Comparison of ENCODE assay signal across 11 cellular contexts in the genomic region with DNA sequence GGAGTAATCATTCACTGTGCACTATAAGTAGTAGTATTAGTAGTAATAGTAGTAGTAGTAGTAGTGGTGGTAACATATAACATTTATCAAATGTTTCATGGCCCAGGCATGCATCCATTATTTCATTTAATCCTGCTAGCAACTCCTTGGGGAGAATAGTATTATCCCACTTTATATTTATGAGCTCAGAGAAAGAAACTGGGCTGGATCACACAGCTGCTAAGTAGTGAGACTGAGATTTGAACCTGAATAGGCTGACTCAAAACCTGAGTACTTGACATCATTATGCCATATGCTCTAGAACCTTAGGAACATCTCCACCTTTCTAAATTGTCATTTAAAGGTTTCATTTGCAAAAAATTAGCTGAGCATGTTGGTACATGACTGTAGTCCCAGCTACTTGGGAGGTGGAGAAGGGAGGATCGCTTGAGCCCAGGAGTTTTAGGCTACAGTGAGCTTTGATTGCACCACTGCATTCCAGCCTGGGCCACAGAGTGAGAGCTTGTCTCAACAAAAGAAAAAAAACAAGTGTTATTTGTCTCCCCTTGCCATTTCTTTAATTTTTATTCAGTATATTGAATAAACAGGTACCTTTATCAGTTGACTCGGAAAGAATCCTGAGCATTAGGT. TPM values are rescaled to one million over a fixed set of nuclear protein-coding genes. Genes with fewer than 3 reads are reported as not detected.
DNase-seq lines count a peak whose midpoint lies in the region; ATAC-seq and TF ChIP-seq lines count a peak whose summit lies in the region.
"Had no signal": no experiment of that assay in that cellular context is flagged by ENCODE, and none has a peak within 500 bp of the region (broad histone marks: within the 10 kb centered on the region; RNA-seq: fewer than 3 reads in every experiment).

No MANE protein-coding gene starts in this region.

- H2BK5ac ChIP-seq in IMR-90 (ENCODE audit: low read depth, low read length, poor library complexity, severe bottlenecking), result peak overlapping the region; percentile 98

- H3K27me3 Mint-ChIP-seq in chondrocyte (ENCODE audit: low read depth) (no peaks in the 10 kb centered on the region), Calu3 (ENCODE audit: unreplicated experiment) (peaks cover 15% of the 10 kb centered on the region)

- H3K79me2 ChIP-seq in smooth muscle cell (ENCODE audit: low read depth), result no peaks in the 10 kb centered on the region

- H3K36me3 ChIP-seq in IMR-90 (ENCODE audit: control insufficient read depth, insufficient read depth, low read length) (no peaks in the 10 kb centered on the region), smooth muscle cell (ENCODE audit: low read depth) (peaks cover 2% of the 10 kb centered on the region)

- POLR2A ChIA-PET in IMR-90 (lab: Charles Lee; ENCODE audit: unreplicated experiment), result interaction anchor here (0.8 to 2.7 kb wide), 3 partner anchors 11 to 31 kb away, joined by 3 to 14 read pairs (median 5); a partner anchor contains a TSS

- peak overlapping the region; percentile 97; the same call in 1 of the 2 replicates for H3K23ac ChIP-seq in IMR-90 (ENCODE audit: low read depth, low read length)

- WGBS in IMR-90 (ENCODE audit: extremely low coverage in 2 of 2, insufficient read length in 1 of 2), 2 experiments, result no CpG with 5 or more reads among the region's 2 CpGs
- WGBS in smooth muscle cell (ENCODE audit: low lambda C conversion rate), result 7% methylated on average over 2 of the region's 2 CpGs

- peak overlapping the region; percentile 91 for H3K14ac ChIP-seq in IMR-90 (replicated peaks; ENCODE audit: low read depth, low read length)

- H2BK120ac ChIP-seq in IMR-90 (ENCODE audit: low read depth, low read length), result peak overlapping the region; percentile 99

- H3K4me2 ChIP-seq in IMR-90 (ENCODE audit: low read depth, low read length) (peak overlapping the region; percentile 73; the same call in 1 of the 2 replicates), smooth muscle cell (peak overlapping the region; percentile 56)

- H3K9me3 Mint-ChIP-seq in chondrocyte (ENCODE audit: low read depth) (peaks cover 7% of the 10 kb centered on the region), Calu3 (ENCODE audit: low read depth, unreplicated experiment) (peaks cover 5% of the 10 kb centered on the region)

- no peak overlapping the region for H3K4me3 ChIP-seq in IMR-90 (ENCODE audit: insufficient read depth, low read depth, low read length)
- no peak overlapping the region for H3K4me3 ChIP-seq in smooth muscle cell

- peak overlapping the region; percentile 26; the same call in 1 of the 2 replicates for H3K9ac ChIP-seq in IMR-90 (ENCODE audit: low read depth, low read length)
- peak overlapping the region; percentile 41 for H3K9ac ChIP-seq in smooth muscle cell (ENCODE audit: low read depth)

- dilution Hi-C loops in IMR-90 (cut with HindIII; ENCODE audit: low sequenced_read_pairs, unreplicated experiment), result no loop called here

- H3K4me1 ChIP-seq in IMR-90 (ENCODE audit: control insufficient read depth, insufficient read depth, low read length) (peaks cover 32% of the 10 kb centered on the region), smooth muscle cell (ENCODE audit: low read depth) (peaks cover 37% of the 10 kb centered on the region)

- peak overlapping the region; percentile 90; the same call in 1 of the 2 replicates for H2AK5ac ChIP-seq in IMR-90 (ENCODE audit: low read depth, low read length)

- no peak overlapping the region for H2AK9ac ChIP-seq in IMR-90 (replicated peaks; ENCODE audit: low read depth, low read length, poor library complexity)

- peak overlapping the region; percentile 87 for H4K91ac ChIP-seq in IMR-90 (ENCODE audit: insufficient read depth, low read depth, low read length)

- H3K4me3 Mint-ChIP-seq in chondrocyte (ENCODE audit: unreplicated experiment) (no peak overlapping the region), Calu3 (ENCODE audit: low read depth, unreplicated experiment) (no peak overlapping the region)
- H3K4me3 Mint-ChIP-seq: activated CD8-positive, alpha-beta T cell treated with anti-CD3 and anti-CD28 coated beads, Interleukin-2, amount 10 ng/mL, durations not matched to agents 7 days and 5 days; CD4-positive, alpha-beta memory T cell; stimulated activated naive CD8-positive, alpha-beta T cell treated with anti-CD3 and anti-CD28 coated beads, Interleukin-15, amount 100 ng/mL, for 72 hours had no signal

- peaks cover 4% of the 10 kb centered on the region; the same call in 1 of the 2 replicates for H3K9me3 ChIP-seq in IMR-90 (ENCODE audit: control insufficient read depth, insufficient read depth, low read length)
- peaks cover 13% of the 10 kb centered on the region for H3K9me3 ChIP-seq in smooth muscle cell (replicated peaks; ENCODE audit: low read depth)

- BruUV-seq in IMR-90 (replicated peaks; lab: Mats Ljungman, UMichigan) (no TSS peak), Calu3 (replicated peaks; lab: Mats Ljungman, UMichigan) (no TSS peak)

- DNase-seq in IMR-90 (peak; percentile 77), chondrocyte (ENCODE audit: low spot score) (no peak), islet precursor cell (peak; percentile 75), smooth muscle cell (lab: John Stamatoyannopoulos, UW; ENCODE audit: unreplicated experiment) (no peak), posterior cingulate gyrus (no peak), epidermal melanocyte (ENCODE audit: insufficient read length, low spot score) (no peak), NCI-H524 treated with DMSO at 0.1 percent for 48 hours (lab: John Stamatoyannopoulos, UW) (no peak), Calu3 (no peak)
- DNase-seq: activated CD8-positive, alpha-beta T cell treated with anti-CD3 and anti-CD28 coated beads, Interleukin-2, amount 10 ng/mL, durations not matched to agents 7 days and 5 days; CD4-positive, alpha-beta memory T cell; stimulated activated naive CD8-positive, alpha-beta T cell treated with anti-CD3 and anti-CD28 coated beads, Interleukin-15, amount 100 ng/mL, for 72 hours had no signal

- peak overlapping the region; percentile 97 for H2BK20ac ChIP-seq in IMR-90 (ENCODE audit: low read depth, low read length)

- H2BK15ac ChIP-seq in IMR-90 (ENCODE audit: low read depth, low read length), result peak overlapping the region; percentile 86; the same call in 2 of the 3 replicates

- peaks cover 19% of the 10 kb centered on the region for H3K9me1 ChIP-seq in IMR-90 (ENCODE audit: insufficient read depth, low read length)

- TF ChIP-seq CTCF in IMR-90 (conservative IDR thresholded peaks at IDR 0.05; ENCODE audit: low read depth, low read length) (no peak), chondrocyte (IDR thresholded peaks at IDR 0.05) (no peak), smooth muscle cell (IDR thresholded peaks at IDR 0.05; ENCODE audit: borderline replicate concordance, insufficient read depth, poor library complexity, severe bottlenecking) (no peak), Calu3 (IDR thresholded peaks at IDR 0.05; ENCODE audit: unreplicated experiment) (no peak)

- peaks cover 62% of the 10 kb centered on the region for H3K4me1 Mint-ChIP-seq in chondrocyte (ENCODE audit: low read depth)
- peaks cover 32% of the 10 kb centered on the region for H3K4me1 Mint-ChIP-seq in Calu3 (ENCODE audit: low read depth, unreplicated experiment)
- H3K4me1 Mint-ChIP-seq: stimulated activated naive CD8-positive, alpha-beta T cell treated with anti-CD3 and anti-CD28 coated beads, Interleukin-15, amount 100 ng/mL, for 72 hours had no signal

- no peak for TF ChIP-seq POLR2A in IMR-90 (IDR thresholded peaks at IDR 0.05; ENCODE audit: low read depth, low read length)

- intact Hi-C loops in IMR-90 (cut with micrococcal nuclease), result loop anchor here (2.0 kb wide), 1 partner anchor 31 kb away; no protein-coding TSS in a partner anchor
- intact Hi-C loops in posterior cingulate gyrus (cut with DNase I), result no loop called here
- intact Hi-C loops in Calu3 (cut with micrococcal nuclease; ENCODE audit: unreplicated experiment), result no loop called here

- H3K56ac ChIP-seq in IMR-90 (ENCODE audit: extremely low read depth, insufficient read depth, low read length), result peak overlapping the region; percentile 85

- peak overlapping the region; percentile 82 to 93 for H4K8ac ChIP-seq in IMR-90 (ENCODE audit: low read depth in 2 of 2, low read length in 2 of 2)

- no peak for TF ChIP-seq RAD21 in IMR-90 (IDR thresholded peaks at IDR 0.05; ENCODE audit: low read length)

- in situ Hi-C loops in IMR-90 (cut with MboI; ENCODE audit: low sequenced_read_pairs), result no loop called here

- peak overlapping the region; percentile 96 for H4K5ac ChIP-seq in IMR-90 (ENCODE audit: low read depth, low read length)

- CTCF ChIA-PET in IMR-90 (lab: Yijun Ruan, JAX), result interaction anchor here (0.7 to 2.8 kb wide), 2 partner anchors 9 to 84 kb away, joined by 5 to 19 read pairs; no protein-coding TSS in a partner anchor
- CTCF ChIA-PET in Calu3 (lab: Charles Lee), result interaction anchor here (0.6 to 1.4 kb wide), 4 partner anchors 9 to 378 kb away, joined by 3 to 5 read pairs (median 3); no protein-coding TSS in a partner anchor

- peaks cover 4% of the 10 kb centered on the region for H3K36me3 Mint-ChIP-seq in chondrocyte (ENCODE audit: low read depth)
- no peaks in the 10 kb centered on the region for H3K36me3 Mint-ChIP-seq in Calu3 (ENCODE audit: insufficient read depth, unreplicated experiment)
- H3K36me3 Mint-ChIP-seq: CD4-positive, alpha-beta memory T cell had no signal

- H4K20me1 ChIP-seq in IMR-90 (ENCODE audit: insufficient read depth, low read length), result no peaks in the 10 kb centered on the region
- H4K20me1 ChIP-seq in smooth muscle cell (ENCODE audit: low read depth), result no peaks in the 10 kb centered on the region

- peak overlapping the region; percentile 77 for H3K27ac ChIP-seq in IMR-90 (ENCODE audit: insufficient read depth, low read length)
- H3K27ac ChIP-seq in smooth muscle cell (ENCODE audit: low read depth), result peak overlapping the region; percentile 94

- peaks cover 0 to 20% of the 10 kb centered on the region in 2 experiments; a peak in 3 of 4 replicates for H3K79me1 ChIP-seq in IMR-90 (ENCODE audit: low read depth in 1 of 2, low read length in 2 of 2)

- H2AFZ ChIP-seq in IMR-90 (replicated peaks; ENCODE audit: low read length, poor library complexity) (no peak overlapping the region), smooth muscle cell (ENCODE audit: low read depth) (no peak overlapping the region)

- no peaks in the 10 kb centered on the region for H3K27me3 ChIP-seq in IMR-90 (ENCODE audit: control insufficient read depth, insufficient read depth, low read length)
- no peaks in the 10 kb centered on the region for H3K27me3 ChIP-seq in smooth muscle cell (ENCODE audit: low read depth)

- H3K27ac Mint-ChIP-seq in chondrocyte (ENCODE audit: unreplicated experiment) (peak overlapping the region; percentile 96), Calu3 (ENCODE audit: unreplicated experiment) (no peak overlapping the region)
- H3K27ac Mint-ChIP-seq: activated CD8-positive, alpha-beta T cell treated with anti-CD3 and anti-CD28 coated beads, Interleukin-2, amount 10 ng/mL, durations not matched to agents 7 days and 5 days; CD4-positive, alpha-beta memory T cell; stimulated activated naive CD8-positive, alpha-beta T cell treated with anti-CD3 and anti-CD28 coated beads, Interleukin-15, amount 100 ng/mL, for 72 hours had no signal

- H3F3A ChIP-seq in smooth muscle cell (ENCODE audit: low read depth), result peaks cover 37% of the 10 kb centered on the region

- H3K18ac ChIP-seq in IMR-90 (ENCODE audit: low read depth, low read length), result peak overlapping the region; percentile 97

- peak; percentile 66 for ATAC-seq in IMR-90 (ENCODE audit: low read depth)
- ATAC-seq: activated CD8-positive, alpha-beta T cell treated with anti-CD3 and anti-CD28 coated beads, Interleukin-2, amount 10 ng/mL, durations not matched to agents 7 days and 5 days; stimulated activated naive CD8-positive, alpha-beta T cell treated with anti-CD3 and anti-CD28 coated beads, Interleukin-15, amount 100 ng/mL, for 72 hours had no signal

- peak overlapping the region; percentile 99 for H3K4ac ChIP-seq in IMR-90 (ENCODE audit: low read depth, low read length)

RNA-seq across cellular contexts. Expression of a gene that starts 11.4 kb away (rescaled TPM):
- total RNA-seq in IMR-90 (2012; rRNA removed), result 101 and 102 TPM in 2 replicates
- polyA plus RNA-seq in IMR-90 (2012; rRNA removed), result 278 and 303 TPM in 2 replicates
- polyA plus RNA-seq in IMR-90 (2012; cell fraction: cytosol; rRNA removed), result 237 and 279 TPM in 2 replicates
- polyA plus RNA-seq in IMR-90 (2012; cell fraction: nucleus; rRNA removed; ENCODE audit: low replicate concordance), result 363 and 859 TPM in 2 replicates
- total RNA-seq in chondrocyte, result 49.4 to 67.8 TPM (median 51.6 TPM) in 3 replicates
- 217 and 229 TPM in 2 replicates for total RNA-seq in smooth muscle cell
- polyA plus RNA-seq in smooth muscle cell, result 130 and 196 TPM in 2 replicates
- not detected in 2 replicates for total RNA-seq in Calu3 (2022)
- total RNA-seq: CD4-positive, alpha-beta memory T cell had no signal

Comparison
In these comparisons a context has a peak if more than half of its experiments do, and no peak if none do; other contexts are left out.
1. DNase-seq: peak in IMR-90 (single experiment) and islet precursor cell (single experiment); none in chondrocyte (single experiment), smooth muscle cell (single experiment), posterior cingulate gyrus (0 of 10), epidermal melanocyte (single experiment), NCI-H524 treated with DMSO at 0.1 percent for 48 hours (single experiment) and Calu3 (single experiment).
2. RNA of a gene that starts 11.4 kb away (total RNA-seq): 217 to 229 TPM in smooth muscle cell, 101 to 102 TPM in IMR-90 and 49.4 to 67.8 TPM in chondrocyte; not detected in Calu3; every median in the first group is over 10 times any median in the second.